8 cellular contexts compared by ENCODE assay signal in genomic region chr1:31954607-31955283, GRCh38. TPM values are rescaled to one million over a fixed set of nuclear protein-coding genes. Genes with fewer than 3 reads are reported as not detected.
A peak's percentile ranks its signal among the peaks of the same experiment; 100 is the strongest.
DNase-seq lines count a peak whose midpoint lies in the region; ATAC-seq and TF ChIP-seq lines count a peak whose summit lies in the region.

No MANE protein-coding gene starts in this region.

- no peak for TF ChIP-seq POLR2A in NB4 (IDR thresholded peaks at IDR 0.05; ENCODE audit: extremely low read depth, insufficient read length)
- TF ChIP-seq POLR2A in spleen (IDR thresholded peaks at IDR 0.05) = no peak
- TF ChIP-seq POLR2A in GM18505 (IDR thresholded peaks at IDR 0.05; ENCODE audit: borderline replicate concordance, extremely low read depth, insufficient read depth, insufficient read length) = no peak

- DNase-seq in Caki2 (ENCODE audit: low read depth) (peak; percentile 79), NB4 (ENCODE audit: low read depth) (peak; percentile 78), MCF 10A (ENCODE audit: unreplicated experiment) (peak; percentile 98), kidney epithelial cell (ENCODE audit: low read depth) (peak; percentile 70), spleen (peak; percentile 89)

- no peaks in the 10 kb centered on the region for H3K27me3 Mint-ChIP-seq in MCF 10A (ENCODE audit: insufficient read depth, unreplicated experiment)

- H3K9me3 Mint-ChIP-seq in MCF 10A (ENCODE audit: unreplicated experiment) = no peaks in the 10 kb centered on the region

- H3K27me3 ChIP-seq in kidney epithelial cell (ENCODE audit: control insufficient read depth, insufficient read depth, low read length) = no peaks in the 10 kb centered on the region
- H3K27me3 ChIP-seq in spleen (replicated peaks in 1 of 7) = no peaks in the 10 kb centered on the region

- no peaks in the 10 kb centered on the region for H3K9me3 ChIP-seq in spleen

- POLR2A ChIA-PET in MCF 10A (lab: Yijun Ruan, JAX) = interaction anchor here (0.6 to 12.8 kb wide), 12 partner anchors 9 to 317 kb away, joined by 3 to 409 read pairs (median 5); partner anchors contain the start of gene PTP4A2

- peak overlapping the region; percentile 100 for H3K27ac Mint-ChIP-seq in MCF 10A (ENCODE audit: low read depth, unreplicated experiment)

- peak overlapping the region; percentile 37 to 95 (median 84) for H3K27ac ChIP-seq in spleen

- peaks cover 5% of the 10 kb centered on the region for H3K36me3 Mint-ChIP-seq in MCF 10A (ENCODE audit: insufficient read depth, unreplicated experiment)

- ATAC-seq in GM18505 (IDR thresholded peaks at IDR 0.05; ENCODE audit: unreplicated experiment) = no peak
- ATAC-seq in GM19035 (IDR thresholded peaks at IDR 0.05; ENCODE audit: unreplicated experiment) = no peak
- no peak for ATAC-seq in HG03135 (IDR thresholded peaks at IDR 0.05; ENCODE audit: unreplicated experiment)

- peaks cover 31 to 82% (median 54%) of the 10 kb centered on the region in 6 donors for H3K4me1 ChIP-seq in spleen

- H3K4me1 Mint-ChIP-seq in MCF 10A (ENCODE audit: insufficient read depth, unreplicated experiment) = peaks cover 35% of the 10 kb centered on the region

- CTCF ChIA-PET in MCF 10A (lab: Yijun Ruan, JAX) = interaction anchor here (0.6 to 9.2 kb wide), 10 partner anchors 9 to 678 kb away, joined by 3 to 120 read pairs (median 4); partner anchors contain the start of gene PTP4A2

- no TSS peak for BruUV-seq in MCF 10A (replicated peaks; lab: Mats Ljungman, UMichigan)

- no peak overlapping the region for H3K4me3 ChIP-seq in NB4 (ENCODE audit: low read depth, low read length)
- H3K4me3 ChIP-seq in kidney epithelial cell (ENCODE audit: low read depth, low read length) = no peak overlapping the region
- H3K4me3 ChIP-seq in spleen = peak overlapping the region in 1 of 8 donors; percentile 29

- H3K4me3 Mint-ChIP-seq in MCF 10A (ENCODE audit: unreplicated experiment) = peak overlapping the region; percentile 56

- TF ChIP-seq CTCF in NB4 (IDR thresholded peaks at IDR 0.05; ENCODE audit: low read depth, low read length) (no peak), MCF 10A (IDR thresholded peaks at IDR 0.05; ENCODE audit: unreplicated experiment) (no peak), kidney epithelial cell (IDR thresholded peaks at IDR 0.05; ENCODE audit: insufficient read depth, low read length, poor library complexity, severe bottlenecking) (no peak), spleen (IDR thresholded peaks at IDR 0.05 in 8 of 11, conservative IDR thresholded peaks at IDR 0.05 in 3 of 11) (no peak)

- in situ Hi-C loops in Caki2 (cut with HindIII; ENCODE audit: low pct_unique_long_range_greater_than_20kb, low sequenced_read_pairs) = no loop called here

- intact Hi-C loops in MCF 10A (cut with micrococcal nuclease) (no loop called here), spleen (cut with DNase I; ENCODE audit: low total_unique reads) (no loop called here)

- H3K36me3 ChIP-seq in kidney epithelial cell (ENCODE audit: control insufficient read depth, insufficient read depth, low read length) (no peaks in the 10 kb centered on the region), spleen (no peaks in the 10 kb centered on the region)

- WGBS in spleen, 5 donors = 21 to 43% (median 33%) methylated on average over 6 of the region's 6 CpGs

RNA-seq across cellular contexts. Expression of gene PTP4A2, which starts 16.6 kb away (rescaled TPM):
- total RNA-seq in Caki2 (2014; rRNA removed; shearing (Covaris generic); ENCODE audit: low replicate concordance) = 308 and 310 TPM in 2 replicates
- total RNA-seq in MCF 10A (2022) (196 and 220 TPM in 2 replicates), kidney epithelial cell (306 and 346 TPM in 2 replicates), spleen (100 to 1,000 TPM; 201 to 300 (median 254) TPM)
- polyA plus RNA-seq in spleen = 100 to 1,000 TPM in 1 of 3 donors, 10 to 100 TPM in 2; 72.9 to 111 (median 94.2) TPM

RNA-seq across cellular contexts. Expression of gene KHDRBS1, which starts 58.9 kb away (rescaled TPM):
- total RNA-seq in Caki2 (2014; rRNA removed; shearing (Covaris generic); ENCODE audit: low replicate concordance) = 112 and 135 TPM in 2 replicates
- total RNA-seq in MCF 10A (2022) (106 and 107 TPM in 2 replicates), kidney epithelial cell (95.8 and 110 TPM in 2 replicates), spleen (100 to 1,000 TPM in 3 of 7 donors, 10 to 100 TPM in 4; 69.9 to 109 (median 97.9) TPM)
- polyA plus RNA-seq in spleen = 10 to 100 TPM; 63.8 to 80.6 (median 74.5) TPM
